Comparison of ENCODE assay signal across 8 cellular contexts in the genomic region with DNA sequence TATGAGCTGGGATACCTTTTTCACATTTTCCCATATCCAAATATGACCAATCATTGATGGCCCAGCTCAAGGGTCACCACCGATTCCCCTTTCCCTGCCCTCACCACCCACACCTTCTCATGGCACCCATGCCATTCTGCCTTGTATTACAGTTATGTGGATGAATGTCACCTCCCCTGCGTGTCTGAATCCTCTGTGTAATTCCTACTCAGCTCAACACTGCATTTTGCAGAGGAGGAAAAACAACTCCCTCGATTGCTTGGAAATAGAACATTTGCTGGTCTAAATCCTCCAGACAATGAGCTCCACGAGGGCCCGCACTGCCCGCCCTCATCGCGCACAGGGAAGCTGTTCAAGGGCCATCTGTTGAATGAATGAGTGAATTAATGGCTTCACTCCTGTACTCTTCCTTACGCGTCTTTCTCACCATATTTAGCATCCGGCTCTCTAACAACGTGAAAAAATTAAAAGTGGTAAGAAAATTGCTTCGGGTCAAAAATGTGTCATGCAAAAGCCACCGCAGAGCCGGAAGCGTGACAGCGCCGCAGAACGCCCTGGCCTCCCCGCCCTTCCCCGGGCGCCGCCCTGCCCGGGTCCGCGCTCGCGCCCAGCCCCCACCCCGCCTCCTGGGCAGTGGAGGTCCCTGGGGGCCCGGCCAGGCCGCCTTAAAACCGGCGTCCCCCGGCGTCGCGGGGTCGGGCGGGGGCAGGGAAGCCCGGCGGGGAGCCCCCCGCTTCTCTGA. TPM values are rescaled to one million over a fixed set of nuclear protein-coding genes. Genes with fewer than 3 reads are reported as not detected.
DNase-seq lines count a peak whose midpoint lies in the region; FAIRE-seq and TF ChIP-seq lines count a peak whose summit lies in the region.

No MANE protein-coding gene starts in this region.

- H3K4me1 ChIP-seq in astrocyte (ENCODE audit: insufficient read depth, low read length) (peaks cover 7% of the 10 kb centered on the region), iPS-15b (ENCODE audit: control insufficient read depth, insufficient read depth, low read length) (peaks cover 6% of the 10 kb centered on the region)

- peak overlapping the region; percentile 52; the same call in 1 of the 2 replicates for H3K4me3 ChIP-seq in GM08714 (ENCODE audit: low read length)
- peak overlapping the region; percentile 57 for H3K4me3 ChIP-seq in astrocyte (ENCODE audit: insufficient read depth, low read depth, low read length)
- H3K4me3 ChIP-seq in iPS-15b (ENCODE audit: low read depth, low read length) = peak overlapping the region; percentile 85

- H3K36me3 Mint-ChIP-seq in astrocyte (ENCODE audit: low read depth, unreplicated experiment) = peaks cover 14% of the 10 kb centered on the region

- peaks cover 4% of the 10 kb centered on the region for H3K27me3 Mint-ChIP-seq in astrocyte (ENCODE audit: low read depth, unreplicated experiment)

- H3K9ac ChIP-seq in astrocyte (ENCODE audit: low read length) = peak overlapping the region; percentile 52
- H3K9ac ChIP-seq in iPS-15b (ENCODE audit: low read depth, low read length) = no peak overlapping the region

- H3K9me3 Mint-ChIP-seq in astrocyte (ENCODE audit: unreplicated experiment) = no peaks in the 10 kb centered on the region

- H3K9me3 ChIP-seq in astrocyte (ENCODE audit: insufficient read depth, low read depth, low read length) (no peaks in the 10 kb centered on the region), iPS-15b (ENCODE audit: control insufficient read depth, insufficient read depth, low read length) (no peaks in the 10 kb centered on the region)

- H3K4me3 Mint-ChIP-seq in astrocyte (ENCODE audit: unreplicated experiment) = peak overlapping the region; percentile 79

- no peaks in the 10 kb centered on the region for H3K36me3 ChIP-seq in astrocyte (ENCODE audit: insufficient read depth, low read length)
- H3K36me3 ChIP-seq in iPS-15b (ENCODE audit: control insufficient read depth, insufficient read depth, low read length) = no peaks in the 10 kb centered on the region

- peaks cover 18% of the 10 kb centered on the region for H3K4me1 Mint-ChIP-seq in astrocyte (ENCODE audit: low read depth, unreplicated experiment)

- H3K27ac ChIP-seq in astrocyte (ENCODE audit: low read depth, low read length) = no peak overlapping the region

- DNase-seq in GOT3 (lab: John Stamatoyannopoulos, UW) (peak; percentile 12), KG1 (lab: John Stamatoyannopoulos, UW) (peak; percentile 69), T-helper 1 cell (peak; percentile 44 to 90 (median 61)), astrocyte (ENCODE audit: low read depth) (peak; percentile 18), putamen (ENCODE audit: low spot score) (no peak)
- DNase-seq in stimulated activated CD4-positive, alpha-beta T cell treated with anti-CD3 and anti-CD28 coated beads, Interleukin-12 subunit alpha, Interleukin-12 subunit beta, amount 100 ng/mL, for 48 hours (ENCODE audit: low read depth in 2 of 3, low spot score in 1 of 3) = peak; percentile 51 to 70 (median 53)

- no peak for FAIRE-seq in astrocyte (lab: Jason Lieb, UNC)

- H3K27me3 ChIP-seq in astrocyte (ENCODE audit: insufficient read depth, low read length) (no peaks in the 10 kb centered on the region), iPS-15b (ENCODE audit: control insufficient read depth, insufficient read depth, low read length) (peaks cover 29% of the 10 kb centered on the region)

- peak overlapping the region; percentile 79 for H2AFZ ChIP-seq in astrocyte (ENCODE audit: low read depth, low read length)

- no peaks in the 10 kb centered on the region for H4K20me1 ChIP-seq in astrocyte (ENCODE audit: insufficient read depth, low read length)

- peaks cover 5% of the 10 kb centered on the region for H3K79me2 ChIP-seq in astrocyte (ENCODE audit: insufficient read depth, low read length)

- peak overlapping the region; percentile 23 for H3K27ac Mint-ChIP-seq in astrocyte (ENCODE audit: unreplicated experiment)

- peak overlapping the region; percentile 81 for H3K4me2 ChIP-seq in astrocyte (ENCODE audit: low read length)

- no peak for TF ChIP-seq CTCF in astrocyte (IDR thresholded peaks at IDR 0.05; ENCODE audit: insufficient read depth, low read depth, low read length)

RNA-seq across cellular contexts. Expression of a gene that starts 0.7 kb away (rescaled TPM):
- 16.6 and 17.2 TPM in 2 replicates for total RNA-seq in astrocyte
